Comparison of ENCODE assay signal across 22 cellular contexts in the genomic region with DNA sequence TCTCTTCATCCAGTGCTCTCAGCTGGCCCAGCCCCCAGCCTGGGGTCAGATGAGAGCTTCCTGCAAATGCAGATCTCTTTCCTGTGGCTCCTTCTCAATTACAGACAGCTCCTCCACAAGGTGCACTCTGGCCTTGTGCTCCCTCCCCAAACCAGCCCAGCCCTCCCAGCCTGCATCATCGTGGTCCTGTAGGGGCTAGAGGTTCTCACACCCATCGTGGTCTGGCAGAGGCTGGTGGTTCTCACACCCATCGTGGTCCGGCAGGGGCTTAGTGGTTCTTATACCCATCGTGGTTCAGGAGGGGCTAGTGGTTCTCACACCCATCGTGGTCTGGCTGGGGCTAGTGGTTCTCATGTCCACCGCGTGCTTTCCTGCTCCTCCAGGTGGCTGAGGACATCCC.
A peak's percentile ranks its signal among the peaks of the same experiment; 100 is the strongest.
DNase-seq lines count a peak whose midpoint lies in the region; ATAC-seq, FAIRE-seq and TF ChIP-seq lines count a peak whose summit lies in the region.
"Had no signal": no experiment of that assay in that cellular context is flagged by ENCODE, and none has a peak within 500 bp of the region (broad histone marks: within the 10 kb centered on the region; RNA-seq: fewer than 3 reads in every experiment).

No MANE protein-coding gene starts in this region.

- H3K79me2 ChIP-seq in GM23248 (ENCODE audit: insufficient read depth) (peaks cover 5% of the 10 kb centered on the region; the same call in 1 of the 2 replicates), astrocyte (ENCODE audit: insufficient read depth, low read length) (peaks cover 2% of the 10 kb centered on the region), hepatocyte (no peaks in the 10 kb centered on the region)

- no peak for TF ChIP-seq CTCF in astrocyte (IDR thresholded peaks at IDR 0.05; ENCODE audit: insufficient read depth, low read depth, low read length)
- no peak for TF ChIP-seq CTCF in hepatocyte (IDR thresholded peaks at IDR 0.05; ENCODE audit: poor library complexity)
- no peak for TF ChIP-seq CTCF in nephron progenitor cell (IDR thresholded peaks at IDR 0.05)

- H3K9me2 ChIP-seq in GM23248 (ENCODE audit: insufficient read depth) (no peaks in the 10 kb centered on the region), hepatocyte (replicated peaks; ENCODE audit: insufficient read depth) (no peaks in the 10 kb centered on the region)

- no peaks in the 10 kb centered on the region for H3K27me3 ChIP-seq in GM23248 (replicated peaks; ENCODE audit: insufficient read depth)
- no peaks in the 10 kb centered on the region for H3K27me3 ChIP-seq in astrocyte (ENCODE audit: insufficient read depth, low read length)
- H3K27me3 ChIP-seq in hepatocyte, result no peaks in the 10 kb centered on the region
- H3K27me3 ChIP-seq: Peyer's patch, SJSA1 had no signal

- H3K4me3 ChIP-seq in GM23248 (no peak overlapping the region), astrocyte (ENCODE audit: insufficient read depth, low read depth, low read length) (no peak overlapping the region), hepatocyte (no peak overlapping the region)
- H3K4me3 ChIP-seq: Peyer's patch, SJSA1 had no signal

- peaks cover 24% of the 10 kb centered on the region; the same call in 1 of the 2 replicates for H3F3A ChIP-seq in GM23248 (ENCODE audit: insufficient read depth)

- FAIRE-seq in astrocyte (lab: Jason Lieb, UNC), result no peak
- FAIRE-seq: HTR-8/SVneo had no signal

- in situ Hi-C loops in GM23248 (cut with MboI), result no loop called here

- peaks cover 12% of the 10 kb centered on the region for H3K36me3 Mint-ChIP-seq in astrocyte (ENCODE audit: low read depth, unreplicated experiment)
- no peaks in the 10 kb centered on the region for H3K36me3 Mint-ChIP-seq in nephron progenitor cell (ENCODE audit: low read depth)
- H3K36me3 Mint-ChIP-seq: CD14-positive monocyte had no signal

- no peak overlapping the region for H3K27ac Mint-ChIP-seq in astrocyte (ENCODE audit: unreplicated experiment)
- H3K27ac Mint-ChIP-seq in nephron progenitor cell, result peak overlapping the region; percentile 25
- H3K27ac Mint-ChIP-seq: IgD-negative memory B cell had no signal

- H3K4me1 Mint-ChIP-seq in astrocyte (ENCODE audit: low read depth, unreplicated experiment) (peaks cover 31% of the 10 kb centered on the region), nephron progenitor cell (peaks cover 51% of the 10 kb centered on the region)
- H3K4me1 Mint-ChIP-seq: CD14-positive monocyte had no signal

- 87 to 88% methylated on average over 8 of the region's 8 CpGs for WGBS in GM23248 (ENCODE audit: low coverage in 1 of 2, low lambda C conversion rate in 2 of 2, missing lambda C conversion rate in 2 of 2), 2 experiments
- 98% methylated on average over 8 of the region's 8 CpGs for WGBS in hepatocyte (ENCODE audit: low lambda C conversion rate, missing lambda C conversion rate)

- peak overlapping the region; percentile 14; the same call in 1 of the 2 replicates for H3K27ac ChIP-seq in GM23248
- H3K27ac ChIP-seq in astrocyte (ENCODE audit: low read depth, low read length), result peak overlapping the region; percentile 73
- peak overlapping the region; percentile 69 for H3K27ac ChIP-seq in hepatocyte
- H3K27ac ChIP-seq: Peyer's patch, SJSA1 had no signal

- H3K4me2 ChIP-seq in GM23248 (ENCODE audit: unreplicated experiment), result no peak overlapping the region
- peak overlapping the region; percentile 36 for H3K4me2 ChIP-seq in astrocyte (ENCODE audit: low read length)
- H3K4me2 ChIP-seq in hepatocyte, result no peak overlapping the region

- H3K4me3 Mint-ChIP-seq in astrocyte (ENCODE audit: unreplicated experiment) (no peak overlapping the region), nephron progenitor cell (no peak overlapping the region)
- H3K4me3 Mint-ChIP-seq: CD14-positive monocyte, IgD-negative memory B cell had no signal

- DNase-seq in GM23248 (no peak), astrocyte (ENCODE audit: low read depth) (no peak), hepatocyte (ENCODE audit: low spot score) (no peak), nephron progenitor cell (no peak), C1 segment of cervical spinal cord (lab: John Stamatoyannopoulos, UW) (no peak), DMS53 (lab: John Stamatoyannopoulos, UW) (no peak)
- DNase-seq: 8988T; H7; MV-4-11; NCI-H1694; NCI-H2081; NCI-H2171; NCI-H524; NCI-H774; NK-92 treated with Interleukin-12 subunit alpha and Interleukin-12 subunit beta, amount 100 ng/mL, for 24 hours; Peyer's patch had no signal

- H3K27me3 Mint-ChIP-seq in astrocyte (ENCODE audit: low read depth, unreplicated experiment) (no peaks in the 10 kb centered on the region), nephron progenitor cell (ENCODE audit: low read depth, poor library complexity) (peaks cover 6% of the 10 kb centered on the region)

- ATAC-seq in GM18517 (IDR thresholded peaks at IDR 0.05; ENCODE audit: unreplicated experiment), result no peak
- no peak for ATAC-seq in HG03108 (IDR thresholded peaks at IDR 0.05; ENCODE audit: unreplicated experiment)

- H3K9me3 ChIP-seq in GM23248 (ENCODE audit: low read depth) (no peaks in the 10 kb centered on the region), astrocyte (ENCODE audit: insufficient read depth, low read depth, low read length) (no peaks in the 10 kb centered on the region), hepatocyte (ENCODE audit: low read depth) (no peaks in the 10 kb centered on the region)
- H3K9me3 ChIP-seq: Peyer's patch, SJSA1 had no signal

- no peak overlapping the region for H3K9ac ChIP-seq in GM23248
- H3K9ac ChIP-seq in astrocyte (ENCODE audit: low read length), result peak overlapping the region; percentile 41

- no peak overlapping the region for H2AFZ ChIP-seq in GM23248
- no peak overlapping the region for H2AFZ ChIP-seq in astrocyte (ENCODE audit: low read depth, low read length)
- no peak overlapping the region for H2AFZ ChIP-seq in hepatocyte

- H4K20me1 ChIP-seq in GM23248 (ENCODE audit: insufficient read depth), result no peaks in the 10 kb centered on the region
- H4K20me1 ChIP-seq in astrocyte (ENCODE audit: insufficient read depth, low read length), result no peaks in the 10 kb centered on the region
- no peaks in the 10 kb centered on the region for H4K20me1 ChIP-seq in hepatocyte (ENCODE audit: insufficient read depth, poor library complexity, severe bottlenecking)

- H3K4me1 ChIP-seq in GM23248 (ENCODE audit: insufficient read depth) (peaks cover 20% of the 10 kb centered on the region), astrocyte (ENCODE audit: insufficient read depth, low read length) (peaks cover 53% of the 10 kb centered on the region), hepatocyte (ENCODE audit: insufficient read depth) (peaks cover 21% of the 10 kb centered on the region)
- H3K4me1 ChIP-seq: Peyer's patch had no signal

- H3K36me3 ChIP-seq in GM23248 (ENCODE audit: low read depth) (peaks cover 53% of the 10 kb centered on the region), astrocyte (ENCODE audit: insufficient read depth, low read length) (peaks cover 45% of the 10 kb centered on the region), hepatocyte (replicated peaks; ENCODE audit: insufficient read depth, low read depth) (no peaks in the 10 kb centered on the region)

- H3K9me3 Mint-ChIP-seq in astrocyte (ENCODE audit: unreplicated experiment) (no peaks in the 10 kb centered on the region), nephron progenitor cell (no peaks in the 10 kb centered on the region)
- H3K9me3 Mint-ChIP-seq: IgD-negative memory B cell had no signal

Comparison
In these comparisons a context has a peak if more than half of its experiments do, and no peak if none do; other contexts are left out.
1. H3K27ac ChIP-seq: peak in every context shown above with its lines; median percentile 73 in astrocyte; 69 in hepatocyte; 14 in GM23248.